Comparison of ENCODE assay signal across 1 cellular context in the genomic region with DNA sequence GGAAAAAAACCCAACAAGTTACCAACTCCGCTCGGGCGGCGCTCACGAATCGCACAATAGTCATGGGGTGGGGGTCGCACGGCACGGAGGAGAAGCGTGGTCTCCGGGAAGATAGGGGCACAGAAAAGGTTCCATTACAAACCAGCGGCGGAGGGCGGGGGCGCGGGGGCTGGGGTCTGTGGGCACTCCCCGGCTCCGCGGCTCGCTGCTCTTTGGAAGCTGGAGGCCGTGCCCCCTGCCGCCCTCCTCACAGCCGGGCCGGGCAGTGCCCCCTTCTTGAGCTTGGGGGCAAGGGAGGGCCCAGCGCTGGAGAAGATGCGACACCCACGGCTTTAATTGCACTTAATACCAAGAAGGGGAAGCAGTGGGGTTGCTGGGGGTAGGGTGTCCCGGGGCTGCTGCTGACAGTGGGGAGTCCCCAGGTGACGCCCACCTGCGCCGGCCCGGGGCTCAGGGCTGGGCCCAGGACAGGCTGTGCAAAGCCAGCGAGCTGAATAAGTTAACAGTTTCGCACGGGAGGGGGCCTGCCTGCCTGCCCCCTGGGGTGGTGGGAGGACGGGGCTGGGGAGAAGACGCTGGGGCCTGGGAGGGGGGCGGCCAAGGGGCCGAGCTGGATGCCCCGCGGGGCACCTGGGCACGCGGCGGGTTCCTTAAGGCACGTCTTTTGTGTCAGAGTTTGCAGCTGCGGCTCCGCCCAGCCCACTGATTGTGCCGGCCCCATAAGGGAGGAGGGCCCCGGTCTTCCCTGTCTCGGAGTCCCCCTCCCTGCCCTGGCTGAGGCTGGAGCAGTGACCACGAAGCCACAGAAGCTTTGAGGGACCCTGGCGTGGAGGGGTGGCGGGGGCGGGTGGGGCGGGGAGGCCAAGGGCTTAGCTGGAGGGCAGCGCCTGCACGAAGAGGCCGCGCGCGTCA.
TF ChIP-seq lines count a peak whose summit lies in the region.

No MANE protein-coding gene starts in this region.

TF ChIP-seq in H1, 55 proteins besides CTCF, POLR2A, EP300 and RAD21:
- TF ChIP-seq ZNF274 (IDR thresholded peaks at IDR 0.05; ENCODE audit: borderline replicate concordance, extremely low read depth, low read length) (no peak), EGR1 (IDR thresholded peaks at IDR 0.05; ENCODE audit: borderline replicate concordance, low read depth, low read length) (no peak), NANOG (IDR thresholded peaks at IDR 0.05; ENCODE audit: insufficient read depth, low read depth, low read length, poor library complexity, severe bottlenecking) (no peak), PHF8 (conservative IDR thresholded peaks at IDR 0.05; ENCODE audit: low read depth, low read length) (no peak), SUZ12 (IDR thresholded peaks at IDR 0.05; ENCODE audit: low read length) (no peak), RFX5 (IDR thresholded peaks at IDR 0.05; ENCODE audit: borderline replicate concordance, low read depth, low read length) (no peak), POLR2AphosphoS5 (IDR thresholded peaks at IDR 0.05; ENCODE audit: low read depth, low read length) (0 out of 2 replicates have a peak, but pooled peaks have one; percentile 10), CHD7 (IDR thresholded peaks at IDR 0.05; ENCODE audit: insufficient replicate concordance, low read length) (no peak)
